Comparison of ENCODE assay signal across 8 cellular contexts in the genomic region with DNA sequence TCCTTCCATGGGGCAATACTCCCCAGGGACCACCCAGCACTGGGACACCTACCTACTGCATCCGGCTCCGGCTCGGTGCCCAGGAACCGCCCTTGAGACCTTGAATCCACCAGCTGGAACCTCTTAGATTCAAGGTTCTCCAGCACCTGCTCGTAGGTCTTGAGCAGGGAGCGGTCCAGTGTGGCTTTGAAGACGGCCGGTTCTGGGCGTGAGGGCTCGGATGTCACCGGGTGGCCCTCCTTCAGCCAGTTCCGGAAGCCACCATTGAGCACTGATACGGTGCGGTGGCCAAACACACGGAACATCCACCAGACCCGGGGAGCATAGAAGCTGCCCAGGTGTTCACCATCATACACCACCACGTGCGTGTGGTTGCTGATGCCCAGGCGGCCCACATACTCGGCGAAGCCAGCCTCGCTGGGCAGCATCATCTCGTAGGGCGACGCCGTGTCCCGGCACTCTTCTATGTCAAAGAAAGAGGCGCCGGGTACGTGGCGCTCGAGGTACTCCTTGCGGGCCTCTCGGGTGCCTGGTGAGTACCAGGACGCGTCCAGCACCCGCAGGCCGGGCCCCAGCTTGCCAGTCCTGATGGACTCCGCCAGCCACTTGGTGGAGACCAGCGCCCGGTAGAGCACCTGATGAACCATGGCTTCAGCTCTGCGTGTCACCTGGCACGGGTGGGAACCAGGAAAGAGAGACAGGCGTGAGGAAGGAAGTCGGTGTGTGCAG. TPM values are rescaled to one million over a fixed set of nuclear protein-coding genes. Genes with fewer than 3 reads are reported as not detected.
DNase-seq lines count a peak whose midpoint lies in the region; ATAC-seq and TF ChIP-seq lines count a peak whose summit lies in the region.

No MANE protein-coding gene starts in this region.

- H3K9me3 ChIP-seq in adrenal gland (replicated peaks in 1 of 3) (no peaks in the 10 kb centered on the region), iPS-18c (ENCODE audit: control insufficient read depth, insufficient read depth, low read length) (no peaks in the 10 kb centered on the region), spleen (no peaks in the 10 kb centered on the region)

- intact Hi-C loops in adrenal gland (cut with DNase I) (no loop called here), spleen (cut with DNase I; ENCODE audit: low total_unique reads) (no loop called here)

- no peak for TF ChIP-seq POLR2A in adrenal gland (IDR thresholded peaks at IDR 0.05)
- no peak for TF ChIP-seq POLR2A in spleen (IDR thresholded peaks at IDR 0.05)

- peak overlapping the region; percentile 42; the same call in 1 of the 2 replicates for H3K27ac Mint-ChIP-seq in HFFc6

- no peaks in the 10 kb centered on the region for H3K36me3 Mint-ChIP-seq in HFFc6 (ENCODE audit: low read depth)

- H3K4me1 ChIP-seq in adrenal gland (replicated peaks in 1 of 2) (peaks cover 54 to 66% of the 10 kb centered on the region in 2 donors), spleen (peaks cover 5 to 60% (median 40%) of the 10 kb centered on the region in 6 donors)

- H3K9me3 Mint-ChIP-seq in HFFc6: no peaks in the 10 kb centered on the region

- peak overlapping the region; percentile 33 to 90 (median 65) for H3K4me3 ChIP-seq in adrenal gland
- H3K4me3 ChIP-seq in iPS-18c (ENCODE audit: insufficient read depth, low read depth, low read length): peak overlapping the region; percentile 78
- peak overlapping the region; percentile 60 to 94 (median 71) for H3K4me3 ChIP-seq in spleen

- H3K36me3 ChIP-seq in adrenal gland (replicated peaks in 1 of 2) (peaks cover 0 to 7% of the 10 kb centered on the region in 2 donors), spleen (no peaks in the 10 kb centered on the region)

- no peaks in the 10 kb centered on the region; the same call in 1 of the 2 replicates for H3K27me3 Mint-ChIP-seq in HFFc6 (ENCODE audit: insufficient read depth)

- H3K27me3 ChIP-seq in adrenal gland: no peaks in the 10 kb centered on the region
- peaks cover 0 to 6% (median 0%) of the 10 kb centered on the region in 7 donors for H3K27me3 ChIP-seq in spleen (replicated peaks in 1 of 7)

- peak overlapping the region; percentile 90 for H3K4me3 Mint-ChIP-seq in HFFc6

- 18 to 70% (median 52%) methylated on average over 4 to 45 of the region's 45 CpGs for WGBS in adrenal gland, 4 donors
- 75 to 83% (median 83%) methylated on average over 13 to 45 of the region's 45 CpGs for WGBS in spleen, 5 donors

- no peak for TF ChIP-seq CTCF in HFFc6 (IDR thresholded peaks at IDR 0.05)
- TF ChIP-seq CTCF in adrenal gland (IDR thresholded peaks at IDR 0.05): no peak
- no peak for TF ChIP-seq CTCF in spleen (IDR thresholded peaks at IDR 0.05 in 8 of 11, conservative IDR thresholded peaks at IDR 0.05 in 3 of 11)

- peaks cover 11% of the 10 kb centered on the region for H3K4me1 Mint-ChIP-seq in HFFc6 (ENCODE audit: low read depth)

- DNase-seq in HFFc6: no peak
- DNase-seq in adrenal gland: peak in 1 of 7 donors; percentile 33
- peak; percentile 80 for DNase-seq in spleen
- no peak for DNase-seq in NCI-H1694 (lab: John Stamatoyannopoulos, UW)
- no peak for DNase-seq in NCI-H2196 treated with DMSO at 0.1 percent for 48 hours (lab: John Stamatoyannopoulos, UW; ENCODE audit: unreplicated experiment)

- ATAC-seq in GM21423 (IDR thresholded peaks at IDR 0.05; ENCODE audit: unreplicated experiment) (no peak), GM21529 (IDR thresholded peaks at IDR 0.05; ENCODE audit: unreplicated experiment) (no peak)

- H3K27ac ChIP-seq in adrenal gland (peak overlapping the region in 3 of 5 donors; percentile 88 to 98 (median 95)), spleen (peak overlapping the region in 6 of 8 donors; percentile 31 to 87 (median 82))

RNA-seq across cellular contexts. Expression of gene TST, which starts 1.0 kb away (rescaled TPM):
- 10 to 100 TPM; 18.6 to 32.8 (median 21.7) TPM for total RNA-seq in HFFc6 (2021; fragmentation: NEBNext Ultra II Directional; extraction: Animal tissue kit (Norgen Biotek cat#: 25700))
- total RNA-seq in adrenal gland (100 to 1,000 TPM; 142 to 484 (median 209) TPM), spleen (10 to 100 TPM; 10.3 to 27.1 (median 12.3) TPM)
- polyA plus RNA-seq in adrenal gland (100 to 1,000 TPM in 1 of 3 donors, 10 to 100 TPM in 2; 49.7 to 207 (median 67.2) TPM), spleen (10 to 100 TPM; 10.8 to 21.0 (median 16.2) TPM)

RNA-seq across cellular contexts. Expression of gene MPST, which starts 1.3 kb away (rescaled TPM):
- 10 to 100 TPM; 24.9 to 35.5 (median 27.5) TPM for total RNA-seq in HFFc6 (2021; fragmentation: NEBNext Ultra II Directional; extraction: Animal tissue kit (Norgen Biotek cat#: 25700))
- total RNA-seq in adrenal gland (100 to 1,000 TPM in 5 of 8 donors, 10 to 100 TPM in 3; 57.3 to 332 (median 150) TPM), spleen (10 to 100 TPM; 13.9 to 44.8 (median 20.6) TPM)
- polyA plus RNA-seq in adrenal gland (100 to 1,000 TPM in 2 of 3 donors, 1 to 10 TPM in 1; 7.9 to 161 (median 136) TPM), spleen (10 to 100 TPM; 24.5 to 40.3 (median 37.5) TPM)

RNA-seq across cellular contexts. Expression of gene KCTD17, which starts 33.3 kb away (rescaled TPM):
- total RNA-seq in HFFc6 (2021; fragmentation: NEBNext Ultra II Directional; extraction: Animal tissue kit (Norgen Biotek cat#: 25700)): 10 to 100 TPM; 39.8 to 46.4 (median 43.3) TPM
- 10 to 100 TPM; 17.0 to 40.1 (median 29.5) TPM for total RNA-seq in adrenal gland
- polyA plus RNA-seq in adrenal gland: 10 to 100 TPM; 11.3 to 71.5 (median 24.8) TPM
- total RNA-seq in spleen: 10 to 100 TPM; 13.5 to 21.5 (median 17.9) TPM
- polyA plus RNA-seq in spleen: 10 to 100 TPM; 10.7 to 27.5 (median 13.0) TPM

Comparison
In these comparisons a context has a peak if more than half of its experiments do, and no peak if none do; other contexts are left out.
1. RNA of gene TST, which starts 1.0 kb away (total RNA-seq): 142 to 484 TPM in adrenal gland; 18.6 to 32.8 TPM in HFFc6 and 10.3 to 27.1 TPM in spleen; every median in the first group is over 4 times any median in the second.
2. Peak in every context shown above with its lines, with median percentiles within 50 percentile points of each other: H3K4me3 ChIP-seq.